In genomic region chr2:47034973-47035609, GRCh38 we compare ENCODE assay signal across 8 cellular contexts.
DNase-seq lines count a peak whose midpoint lies in the region; TF ChIP-seq lines count a peak whose summit lies in the region.

No MANE protein-coding gene starts in this region.

- peaks cover 37% of the 10 kb centered on the region for H3K36me3 Mint-ChIP-seq in activated CD4-positive, alpha-beta T cell treated with anti-CD3 and anti-CD28 coated beads, Interleukin-2, amount 10 ng/mL, durations not matched to agents 24 days and 14 days (ENCODE audit: low read depth)

- H3K27ac Mint-ChIP-seq in activated CD4-positive, alpha-beta T cell treated with anti-CD3 and anti-CD28 coated beads, Interleukin-2, amount 10 ng/mL, durations not matched to agents 24 days and 14 days = peak overlapping the region; percentile 3

- H3K9ac ChIP-seq in muscle layer of colon (ENCODE audit: low read length) = no peak overlapping the region

- H3K36me3 ChIP-seq in muscle layer of colon (ENCODE audit: insufficient read depth, low read length) = peaks cover 29% of the 10 kb centered on the region

- H3K4me1 Mint-ChIP-seq in activated CD4-positive, alpha-beta T cell treated with anti-CD3 and anti-CD28 coated beads, Interleukin-2, amount 10 ng/mL, durations not matched to agents 24 days and 14 days = peaks cover 18% of the 10 kb centered on the region

- no peak for DNase-seq in activated CD4-positive, alpha-beta T cell treated with anti-CD3 and anti-CD28 coated beads, Interleukin-2, amount 10 ng/mL, durations not matched to agents 24 days and 14 days
- DNase-seq in activated CD4-positive, alpha-beta T cell treated with anti-CD3 and anti-CD28 coated beads for 4 hours = no peak
- DNase-seq in MV-4-11 (lab: John Stamatoyannopoulos, UW) = peak; percentile 86
- no peak for DNase-seq in coronary artery (ENCODE audit: low spot score)
- DNase-seq in NCI-H226 = no peak
- DNase-seq in activated CD4-positive, CD25-positive, alpha-beta regulatory T cell treated with anti-CD3 and anti-CD28 coated beads, Interleukin-2, amount 50 U/mL, for 72 hours = no peak
- DNase-seq in COLO668 (lab: John Stamatoyannopoulos, UW; ENCODE audit: unreplicated experiment) = no peak

- intact Hi-C loops in activated CD4-positive, alpha-beta T cell treated with anti-CD3 and anti-CD28 coated beads, Interleukin-2, amount 10 ng/mL, durations not matched to agents 24 days and 14 days (cut with micrococcal nuclease) = no loop called here

- H3K9me3 Mint-ChIP-seq in activated CD4-positive, alpha-beta T cell treated with anti-CD3 and anti-CD28 coated beads, Interleukin-2, amount 10 ng/mL, durations not matched to agents 24 days and 14 days = no peaks in the 10 kb centered on the region

- no peaks in the 10 kb centered on the region for H3K9me3 ChIP-seq in muscle layer of colon (ENCODE audit: low read length)

- no peaks in the 10 kb centered on the region for H3K27me3 Mint-ChIP-seq in activated CD4-positive, alpha-beta T cell treated with anti-CD3 and anti-CD28 coated beads, Interleukin-2, amount 10 ng/mL, durations not matched to agents 24 days and 14 days

- H3K4me3 ChIP-seq in coronary artery (no peak overlapping the region), muscle layer of colon (ENCODE audit: low read depth in 1 of 2, low read length in 2 of 2) (no peak overlapping the region)

- no peak overlapping the region for H3K4me3 Mint-ChIP-seq in activated CD4-positive, alpha-beta T cell treated with anti-CD3 and anti-CD28 coated beads, Interleukin-2, amount 10 ng/mL, durations not matched to agents 24 days and 14 days

- H3K27ac ChIP-seq in coronary artery = peak overlapping the region; percentile 91 to 99
- peak overlapping the region; percentile 90 for H3K27ac ChIP-seq in muscle layer of colon (ENCODE audit: low read depth, low read length)

- no peak for TF ChIP-seq CTCF in coronary artery (IDR thresholded peaks at IDR 0.05)

- peaks cover 84% of the 10 kb centered on the region for H3K4me1 ChIP-seq in muscle layer of colon (ENCODE audit: insufficient read depth, low read length)

- H3K27me3 ChIP-seq in muscle layer of colon (ENCODE audit: control insufficient read depth in 1 of 2, insufficient read depth in 2 of 2, low read length in 2 of 2) = no peaks in the 10 kb centered on the region
